In the genomic region with DNA sequence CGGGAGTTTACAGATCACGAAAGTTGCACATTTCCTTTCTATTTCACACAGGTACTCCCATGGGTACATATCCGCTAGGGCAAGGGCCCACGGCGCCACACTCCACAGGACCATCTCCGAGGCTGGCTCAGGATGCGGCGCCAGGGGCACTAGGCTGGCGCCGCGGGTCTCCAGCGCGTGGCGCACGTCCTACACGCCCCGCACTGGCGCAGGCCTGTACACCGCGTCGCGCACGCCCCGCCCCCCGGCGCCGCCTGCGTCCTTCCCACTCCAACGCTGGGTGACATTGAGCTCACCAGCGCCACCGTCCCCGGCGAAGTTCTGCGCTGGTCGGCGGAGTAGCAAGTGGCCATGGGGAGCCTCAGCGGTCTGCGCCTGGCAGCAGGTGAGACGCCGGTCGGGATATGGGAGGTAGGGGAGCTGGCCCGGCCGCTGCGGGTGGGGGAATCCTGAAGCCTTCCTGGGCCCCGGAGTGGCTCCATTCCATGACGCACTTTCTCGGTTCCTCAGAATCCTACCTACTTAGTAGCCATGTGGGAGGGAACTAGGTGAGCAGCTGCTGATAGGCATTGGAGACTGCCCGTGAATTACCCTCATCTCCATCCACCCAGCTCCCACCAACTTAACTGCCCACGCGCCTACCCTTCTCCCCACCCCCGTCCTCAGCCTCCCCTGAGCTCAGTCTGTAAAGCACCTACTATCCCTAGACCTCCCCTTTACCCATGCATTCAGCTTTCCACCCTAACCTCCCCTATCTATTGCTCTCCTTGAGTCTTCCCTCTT, we compare ENCODE assay signal across 8 cellular contexts. TPM values are rescaled to one million over a fixed set of nuclear protein-coding genes. Genes with fewer than 3 reads are reported as not detected.
DNase-seq lines count a peak whose midpoint lies in the region; ATAC-seq lines count a peak whose summit lies in the region.

A gene with protein sequence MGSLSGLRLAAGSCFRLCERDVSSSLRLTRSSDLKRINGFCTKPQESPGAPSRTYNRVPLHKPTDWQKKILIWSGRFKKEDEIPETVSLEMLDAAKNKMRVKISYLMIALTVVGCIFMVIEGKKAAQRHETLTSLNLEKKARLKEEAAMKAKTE (plus strand): TSS at position 268 of the 783 bp plus-strand sequence. CDS start 84 bp downstream, at position 352.

- H3K27ac ChIP-seq in GM23248 = peak within 1 kb of the TSS; percentile 73

- no peaks in the 10 kb centered on the region for H3K9me2 ChIP-seq in GM23248 (ENCODE audit: insufficient read depth)

- POLR2A ChIA-PET in naive thymus-derived CD8-positive, alpha-beta T cell (lab: Charles Lee) = interaction anchor here (0.6 to 3.9 kb wide), 15 partner anchors 9 to 1573 kb away, joined by 3 to 71 read pairs (median 6); a partner anchor contains a TSS

- peak; percentile 94 to 95 for ATAC-seq in naive thymus-derived CD8-positive, alpha-beta T cell

- no peaks in the 10 kb centered on the region for H4K20me1 ChIP-seq in GM23248 (ENCODE audit: insufficient read depth)

- peak within 1 kb of the TSS; percentile 97 for H3K4me2 ChIP-seq in GM23248 (ENCODE audit: unreplicated experiment)

- H3F3A ChIP-seq in GM23248 (ENCODE audit: insufficient read depth) = peaks cover 5% of the 10 kb centered on the region; the same call in 1 of the 2 replicates

- intact Hi-C loops in activated T-helper 1 cell treated with anti-CD3 and anti-CD28 coated beads, Interleukin-12 subunit alpha, Interleukin-12 subunit beta, Interleukin-2, Interleukin-4 antibody, amounts not matched to agents 30 ng/mL and 10 ng/mL and 1 ng/mL, durations not matched to agents 14 hours and 24 hours and 36 hours (cut with micrococcal nuclease) = loop anchor here (1.0 to 10.0 kb wide), 13 partner anchors 19 to 1639 kb away; a partner anchor contains a TSS

- H3K36me3 ChIP-seq in GM23248 (ENCODE audit: low read depth) = no peaks in the 10 kb centered on the region

- DNase-seq in Daoy (ENCODE audit: low read depth) (peak; percentile 97), GM23248 (peak; percentile 95), Kasumi-1 (lab: John Stamatoyannopoulos, UW) (peak; percentile 91 to 92), RKO (ENCODE audit: low spot score) (peak; percentile 94), fibroblast of gingiva (ENCODE audit: low read depth) (peak; percentile 88)
- peak; percentile 93 for DNase-seq in activated T-helper 1 cell treated with anti-CD3 and anti-CD28 coated beads, Interleukin-12 subunit alpha, Interleukin-12 subunit beta, Interleukin-2, Interleukin-4 antibody, amounts not matched to agents 30 ng/mL and 10 ng/mL and 1 ng/mL, durations not matched to agents 14 hours and 24 hours and 36 hours (ENCODE audit: low spot score)
- peak; percentile 88 to 95 (median 92) for DNase-seq in naive thymus-derived CD8-positive, alpha-beta T cell
- DNase-seq in stimulated activated naive CD4-positive, alpha-beta T cell treated with Interleukin-2 at 50 U/mL for 16 hours (lab: John Stamatoyannopoulos, UW) = peak; percentile 90

- peak within 1 kb of the TSS; percentile 90 for H3K27ac Mint-ChIP-seq in activated T-helper 1 cell treated with anti-CD3 and anti-CD28 coated beads, Interleukin-12 subunit alpha, Interleukin-12 subunit beta, Interleukin-2, Interleukin-4 antibody, amounts not matched to agents 30 ng/mL and 10 ng/mL and 1 ng/mL, durations not matched to agents 14 hours and 24 hours and 36 hours
- peak within 1 kb of the TSS; percentile 89 to 98 (median 96) for H3K27ac Mint-ChIP-seq in naive thymus-derived CD8-positive, alpha-beta T cell

- H3K9me3 Mint-ChIP-seq in activated T-helper 1 cell treated with anti-CD3 and anti-CD28 coated beads, Interleukin-12 subunit alpha, Interleukin-12 subunit beta, Interleukin-2, Interleukin-4 antibody, amounts not matched to agents 30 ng/mL and 10 ng/mL and 1 ng/mL, durations not matched to agents 14 hours and 24 hours and 36 hours = no peaks in the 10 kb centered on the region
- H3K9me3 Mint-ChIP-seq in naive thymus-derived CD8-positive, alpha-beta T cell = no peaks in the 10 kb centered on the region

- peak within 1 kb of the TSS; percentile 96 for H3K4me3 Mint-ChIP-seq in activated T-helper 1 cell treated with anti-CD3 and anti-CD28 coated beads, Interleukin-12 subunit alpha, Interleukin-12 subunit beta, Interleukin-2, Interleukin-4 antibody, amounts not matched to agents 30 ng/mL and 10 ng/mL and 1 ng/mL, durations not matched to agents 14 hours and 24 hours and 36 hours
- H3K4me3 Mint-ChIP-seq in naive thymus-derived CD8-positive, alpha-beta T cell = peak within 1 kb of the TSS; percentile 90 to 97 (median 94)

- H3K79me2 ChIP-seq in GM23248 (ENCODE audit: insufficient read depth) = peaks cover 87% of the 10 kb centered on the region

- peaks cover 81% of the 10 kb centered on the region for H3K4me1 Mint-ChIP-seq in activated T-helper 1 cell treated with anti-CD3 and anti-CD28 coated beads, Interleukin-12 subunit alpha, Interleukin-12 subunit beta, Interleukin-2, Interleukin-4 antibody, amounts not matched to agents 30 ng/mL and 10 ng/mL and 1 ng/mL, durations not matched to agents 14 hours and 24 hours and 36 hours (ENCODE audit: low read depth)
- peaks cover 25 to 59% (median 47%) of the 10 kb centered on the region in 4 donors for H3K4me1 Mint-ChIP-seq in naive thymus-derived CD8-positive, alpha-beta T cell

- WGBS in GM23248 (ENCODE audit: low coverage in 1 of 2, low lambda C conversion rate in 2 of 2, missing lambda C conversion rate in 2 of 2), 2 experiments = 1% methylated on average over 33 to 46 of the region's 51 CpGs

- H3K27me3 ChIP-seq in GM23248 (replicated peaks; ENCODE audit: insufficient read depth) = no peaks in the 10 kb centered on the region

- H3K9me3 ChIP-seq in GM23248 (ENCODE audit: low read depth) = no peaks in the 10 kb centered on the region

- H3K36me3 Mint-ChIP-seq in activated T-helper 1 cell treated with anti-CD3 and anti-CD28 coated beads, Interleukin-12 subunit alpha, Interleukin-12 subunit beta, Interleukin-2, Interleukin-4 antibody, amounts not matched to agents 30 ng/mL and 10 ng/mL and 1 ng/mL, durations not matched to agents 14 hours and 24 hours and 36 hours (ENCODE audit: low read depth) = peaks cover 22% of the 10 kb centered on the region
- peaks cover 0 to 20% (median 0%) of the 10 kb centered on the region in 3 donors for H3K36me3 Mint-ChIP-seq in naive thymus-derived CD8-positive, alpha-beta T cell

- peak within 1 kb of the TSS; percentile 90 for H3K9ac ChIP-seq in GM23248

- in situ Hi-C loops in GM23248 (cut with MboI) = no loop called here

- peaks cover 14% of the 10 kb centered on the region for H3K4me1 ChIP-seq in GM23248 (ENCODE audit: insufficient read depth)

- H2AFZ ChIP-seq in GM23248 = peak within 1 kb of the TSS; percentile 100

- H3K4me3 ChIP-seq in GM23248 = peak within 1 kb of the TSS; percentile 97

- no peaks in the 10 kb centered on the region for H3K27me3 Mint-ChIP-seq in activated T-helper 1 cell treated with anti-CD3 and anti-CD28 coated beads, Interleukin-12 subunit alpha, Interleukin-12 subunit beta, Interleukin-2, Interleukin-4 antibody, amounts not matched to agents 30 ng/mL and 10 ng/mL and 1 ng/mL, durations not matched to agents 14 hours and 24 hours and 36 hours (ENCODE audit: insufficient read depth)
- no peaks in the 10 kb centered on the region for H3K27me3 Mint-ChIP-seq in naive thymus-derived CD8-positive, alpha-beta T cell

RNA-seq across cellular contexts. Expression of the gene that starts here (rescaled TPM):
- total RNA-seq in Daoy (2014; rRNA removed; shearing (Covaris generic)) = 25.2 and 52.5 TPM in 2 replicates
- total RNA-seq in GM23248 (2014; rRNA removed; shearing (Covaris generic)) = 8.0 and 25.2 TPM in 2 replicates
- polyA plus RNA-seq in GM23248 (2016; fragmentation: Nextera tagmentation; extraction: Ambion mirVana) = 101 TPM in 2 replicates
- 63.7 and 70.0 TPM in 2 replicates for total RNA-seq in activated T-helper 1 cell treated with anti-CD3 and anti-CD28 coated beads, Interleukin-12 subunit alpha, Interleukin-12 subunit beta, Interleukin-2, Interleukin-4 antibody, amounts not matched to agents 30 ng/mL and 10 ng/mL and 1 ng/mL, durations not matched to agents 14 hours and 24 hours and 36 hours
- 10 to 100 TPM; 31.3 to 35.8 TPM for total RNA-seq in naive thymus-derived CD8-positive, alpha-beta T cell
- polyA plus RNA-seq in naive thymus-derived CD8-positive, alpha-beta T cell = 100 to 1,000 TPM; 114 to 132 (median 131) TPM

Comparison
In these comparisons a context has a peak if more than half of its experiments do, and no peak if none do; other contexts are left out.
1. Peak in every context shown above with its lines: DNase-seq, ATAC-seq, H3K4me3 ChIP-seq and H3K27ac ChIP-seq.